Comparison of ENCODE assay signal across 20 cellular contexts in genomic region chr19:32498641-32499200, GRCh38.
A peak's percentile ranks its signal among the peaks of the same experiment; 100 is the strongest.
DNase-seq lines count a peak whose midpoint lies in the region; TF ChIP-seq lines count a peak whose summit lies in the region.
"Had no signal": no experiment of that assay in that cellular context is flagged by ENCODE, and none has a peak within 500 bp of the region (broad histone marks: within the 10 kb centered on the region; RNA-seq: fewer than 3 reads in every experiment).

No MANE protein-coding gene starts in this region.

- H3K27me3 ChIP-seq in esophagus muscularis mucosa = no peaks in the 10 kb centered on the region

- H3K4me3 ChIP-seq in esophagus muscularis mucosa = no peak overlapping the region
- H3K4me3 ChIP-seq: heart right ventricle, prostate gland had no signal

- in situ Hi-C loops in GM13976 (cut with MboI; ENCODE audit: low sequenced_read_pairs, unreplicated experiment) = no loop called here

- TF ChIP-seq POLR2A in esophagus muscularis mucosa (IDR thresholded peaks at IDR 0.05; ENCODE audit: low read depth) = no peak

- 75% methylated on average over 6 of the region's 6 CpGs for WGBS in esophagus muscularis mucosa

- no peaks in the 10 kb centered on the region for H3K36me3 ChIP-seq in esophagus muscularis mucosa
- H3K36me3 ChIP-seq: heart right ventricle, prostate gland had no signal

- no peaks in the 10 kb centered on the region for H3K4me1 ChIP-seq in esophagus muscularis mucosa
- H3K4me1 ChIP-seq: heart right ventricle, prostate gland had no signal

- H3K9me3 ChIP-seq in esophagus muscularis mucosa = no peaks in the 10 kb centered on the region
- H3K9me3 ChIP-seq: heart right ventricle, prostate gland, SK-N-SH had no signal

- DNase-seq in NCI-H82 (lab: John Stamatoyannopoulos, UW) (peak; percentile 12), NCI-H82 treated with DMSO at 0.1 percent for 48 hours (lab: John Stamatoyannopoulos, UW; ENCODE audit: unreplicated experiment) (no peak), NCI-H2227 treated with DMSO at 0.1 percent for 48 hours (lab: John Stamatoyannopoulos, UW) (peak; percentile 71), esophagus muscularis mucosa (ENCODE audit: extremely low spot score) (peak; percentile 91), GM13976 (ENCODE audit: low spot score) (no peak), D341Med (ENCODE audit: low spot score) (no peak), CD1c-positive myeloid dendritic cell (ENCODE audit: extremely low spot score) (no peak)
- peak; percentile 1 to 8 for DNase-seq in stimulated activated CD8-positive, alpha-beta memory T cell treated with anti-CD3 and anti-CD28 coated beads, Interleukin-15, amount 100 ng/mL, for 4 hours (ENCODE audit: low read depth in 2 of 2)
- DNase-seq: activated CD4-positive, alpha-beta T cell treated with anti-CD3 and anti-CD28 coated beads for 4 hours; activated naive CD4-positive, alpha-beta T cell; C1 segment of cervical spinal cord; DMS153; heart right ventricle; mammary epithelial cell; NCI-H2029; NCI-H524; nephron progenitor cell; SK-N-SH; stimulated activated naive CD4-positive, alpha-beta T cell treated with Interleukin-2 at 50 U/mL for 16 hours had no signal

- H3K27ac ChIP-seq in esophagus muscularis mucosa (replicated peaks in 1 of 4) = no peak overlapping the region
- H3K27ac ChIP-seq: heart right ventricle, prostate gland had no signal

- no peak for TF ChIP-seq EP300 in esophagus muscularis mucosa (IDR thresholded peaks at IDR 0.05)

- intact Hi-C loops in esophagus muscularis mucosa (cut with DNase I) = no loop called here

- TF ChIP-seq CTCF in esophagus muscularis mucosa (IDR thresholded peaks at IDR 0.05) (no peak), GM13976 (IDR thresholded peaks at IDR 0.05; ENCODE audit: borderline replicate concordance, control extremely low read depth, extremely low read depth, insufficient read depth, missing control alignments) (no peak)

Comparison
In these comparisons a context has a peak if more than half of its experiments do, and no peak if none do; other contexts are left out.
1. DNase-seq: peak in NCI-H82 (single experiment), NCI-H2227 treated with DMSO at 0.1 percent for 48 hours (single experiment), esophagus muscularis mucosa (single experiment) and stimulated activated CD8-positive, alpha-beta memory T cell treated with anti-CD3 and anti-CD28 coated beads, Interleukin-15, amount 100 ng/mL, for 4 hours (2 of 2); none in NCI-H82 treated with DMSO at 0.1 percent for 48 hours (single experiment), GM13976 (single experiment), D341Med (single experiment) and CD1c-positive myeloid dendritic cell (single experiment).